8 cellular contexts compared by ENCODE assay signal in the genomic region with DNA sequence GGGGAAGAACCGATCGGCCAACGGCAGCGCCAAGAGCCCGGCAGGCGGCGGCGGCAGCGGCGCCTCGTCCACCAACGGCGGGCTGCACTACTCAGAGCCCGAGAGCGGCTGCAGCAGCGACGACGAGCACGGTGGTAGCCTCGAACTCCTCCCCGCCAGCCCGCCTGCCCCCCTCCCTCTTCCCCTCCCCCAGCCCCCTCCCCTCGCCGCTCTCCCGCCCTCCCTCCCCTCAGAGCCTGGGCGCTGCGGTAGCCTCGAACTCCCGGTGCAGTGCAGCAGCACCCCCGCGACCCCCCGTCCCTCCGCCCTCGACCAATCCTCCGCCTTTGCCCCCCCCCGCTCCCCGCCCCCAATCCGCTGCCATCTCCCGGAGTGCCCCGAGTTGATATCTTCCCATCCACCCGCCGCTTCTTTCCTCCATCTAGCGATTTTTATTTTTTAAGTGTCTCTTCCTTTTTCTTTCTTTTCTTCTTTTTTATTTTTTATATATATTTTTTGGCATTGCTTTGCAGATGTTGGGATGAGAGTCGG. TPM values are rescaled to one million over a fixed set of nuclear protein-coding genes. Genes with fewer than 3 reads are reported as not detected.
DNase-seq lines count a peak whose midpoint lies in the region; ATAC-seq and TF ChIP-seq lines count a peak whose summit lies in the region.

No MANE protein-coding gene starts in this region.

- H3K4me1 ChIP-seq in thoracic aorta (ENCODE audit: control insufficient read depth in 1 of 2, low read depth in 2 of 2), result peaks cover 16 to 29% of the 10 kb centered on the region in 2 donors

- intact Hi-C loops in CD4-positive, alpha-beta T cell (cut with DNase I, micrococcal nuclease), result loop anchor here (1.0 to 10.0 kb wide), 7 partner anchors 30 to 815 kb away; a partner anchor contains a TSS

- H3K27ac ChIP-seq in CD4-positive, alpha-beta T cell (ENCODE audit: low read depth, low read length), result peak overlapping the region; percentile 87
- peak overlapping the region; percentile 90 to 98 for H3K27ac ChIP-seq in thoracic aorta

- peak in 8 of 10 experiments; percentile 33 to 60 (median 52) for DNase-seq in CD4-positive, alpha-beta T cell
- DNase-seq in GM19238 (ENCODE audit: insufficient read length, low spot score) (peak; percentile 15), NB4 (ENCODE audit: low read depth) (peak; percentile 82), myocyte (ENCODE audit: low read depth) (peak; percentile 70), thoracic aorta (ENCODE audit: low spot score) (no peak), cerebellar nuclear complex (lab: John Stamatoyannopoulos, UW) (no peak)
- peak; percentile 31 to 39 for DNase-seq in activated CD4-positive, alpha-beta T cell treated with anti-CD3 and anti-CD28 coated beads, Interleukin-2, amount 50 U/mL, for 4 hours

- H3K36me3 Mint-ChIP-seq in CD4-positive, alpha-beta T cell (ENCODE audit: low read depth), result peaks cover 34% of the 10 kb centered on the region

- no peaks in the 10 kb centered on the region for H3K9me3 Mint-ChIP-seq in CD4-positive, alpha-beta T cell

- H3K4me3 ChIP-seq in NB4 (ENCODE audit: low read depth, low read length) (peak overlapping the region; percentile 85), thoracic aorta (peak overlapping the region; percentile 94)

- CTCF ChIA-PET in CD4-positive, alpha-beta T cell (lab: Charles Lee), result no interaction called here

- TF ChIP-seq POLR2A in NB4 (IDR thresholded peaks at IDR 0.05; ENCODE audit: extremely low read depth, insufficient read length), result no peak

- H3K9me3 ChIP-seq in CD4-positive, alpha-beta T cell (ENCODE audit: control insufficient read depth, low read length), result no peaks in the 10 kb centered on the region
- no peaks in the 10 kb centered on the region for H3K9me3 ChIP-seq in thoracic aorta

- no peaks in the 10 kb centered on the region for H3K36me3 ChIP-seq in thoracic aorta

- no peak for TF ChIP-seq CTCF in CD4-positive, alpha-beta T cell (IDR thresholded peaks at IDR 0.05)
- TF ChIP-seq CTCF in NB4 (IDR thresholded peaks at IDR 0.05; ENCODE audit: low read depth, low read length) (no peak), thoracic aorta (IDR thresholded peaks at IDR 0.05) (no peak)

- peak overlapping the region; percentile 94 for H3K4me3 Mint-ChIP-seq in CD4-positive, alpha-beta T cell

- ATAC-seq in CD4-positive, alpha-beta T cell (ENCODE audit: poor library complexity), result peak; percentile 32
- ATAC-seq in esophagus mucosa (peak; percentile 32), thoracic aorta (ENCODE audit: insufficient number of reproducible peaks, low FRiP score, low read depth) (no peak)

- H3K27me3 ChIP-seq in CD4-positive, alpha-beta T cell (ENCODE audit: control insufficient read depth, insufficient read depth, low read length), result no peaks in the 10 kb centered on the region
- H3K27me3 ChIP-seq in thoracic aorta (replicated peaks; ENCODE audit: insufficient read depth), result no peaks in the 10 kb centered on the region

- H3K27ac Mint-ChIP-seq in CD4-positive, alpha-beta T cell, result peak overlapping the region; percentile 94

- H3K4me1 Mint-ChIP-seq in CD4-positive, alpha-beta T cell (ENCODE audit: low read depth), result peaks cover 33% of the 10 kb centered on the region

- no peaks in the 10 kb centered on the region for H3K27me3 Mint-ChIP-seq in CD4-positive, alpha-beta T cell

- POLR2A ChIA-PET in CD4-positive, alpha-beta T cell (lab: Charles Lee), result interaction anchor here (0.7 to 1.7 kb wide), 4 partner anchors 15 to 250 kb away, joined by 3 to 4 read pairs (median 3); no protein-coding TSS in a partner anchor

RNA-seq across cellular contexts. Expression of a gene that starts 0.5 kb away (rescaled TPM):
- 10 to 100 TPM; 55.7 to 60.5 TPM for total RNA-seq in CD4-positive, alpha-beta T cell
- 18.9 TPM for total RNA-seq in esophagus mucosa
- total RNA-seq in myocyte, result 28.4 and 38.0 TPM in 2 replicates
- polyA plus RNA-seq in myocyte (2012), result 35.0 TPM
- total RNA-seq in thoracic aorta, result 10 to 100 TPM; 59.2 to 70.3 TPM

Comparison
In these comparisons a context has a peak if more than half of its experiments do, and no peak if none do; other contexts are left out.
1. DNase-seq: peak in CD4-positive, alpha-beta T cell (8 of 10), GM19238 (single experiment), NB4 (single experiment), activated CD4-positive, alpha-beta T cell treated with anti-CD3 and anti-CD28 coated beads, Interleukin-2, amount 50 U/mL, for 4 hours (2 of 2) and myocyte (single experiment); none in thoracic aorta (single experiment) and cerebellar nuclear complex (0 of 2).